7 cellular contexts compared by ENCODE assay signal in the genomic region with DNA sequence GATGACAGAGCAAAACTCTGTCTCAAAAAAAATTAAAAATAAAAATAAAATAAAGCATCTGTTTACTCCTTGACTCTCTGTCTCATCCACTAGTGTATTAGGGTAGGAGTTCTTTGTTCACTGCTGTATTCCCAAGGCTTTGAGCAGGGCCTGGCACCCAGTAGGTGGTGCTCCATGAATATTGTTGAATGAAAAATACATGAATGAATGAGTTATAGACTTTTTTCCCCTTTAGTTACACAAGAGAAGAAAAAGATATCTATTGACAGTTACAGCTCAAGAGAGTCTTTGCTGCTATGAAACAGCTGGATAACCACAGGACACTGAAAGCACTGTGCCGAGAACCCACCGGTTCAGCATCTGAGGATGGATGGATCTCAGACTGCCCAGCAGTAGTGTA. TPM values are rescaled to one million over a fixed set of nuclear protein-coding genes. Genes with fewer than 3 reads are reported as not detected.
DNase-seq lines count a peak whose midpoint lies in the region; ATAC-seq and TF ChIP-seq lines count a peak whose summit lies in the region.
"Not testable (repeated sequence)": the region's sequence is repeated elsewhere in the genome, so short reads cannot be mapped to it uniquely, and the experiment has no call there.

No MANE protein-coding gene starts in this region.

- peak overlapping the region; percentile 24 for H3K27ac Mint-ChIP-seq in CD4-positive, alpha-beta T cell
- H3K27ac Mint-ChIP-seq in activated naive CD4-positive, alpha-beta T cell treated with anti-CD3 and anti-CD28 coated beads for 36 hours, result not testable (repeated sequence)
- peak overlapping the region; percentile 22 to 99 for H3K27ac Mint-ChIP-seq in natural killer cell

- in situ Hi-C loops in KBM-7 (cut with MboI; ENCODE audit: low pct_unique_long_range_greater_than_20kb, low sequenced_read_pairs), result loop anchor here (25.0 kb wide), 1 partner anchor 223 kb away; no protein-coding TSS in a partner anchor
- in situ Hi-C loops in SK-MEL-5 (cut with HindIII; ENCODE audit: low pct_unique_long_range_greater_than_20kb, low sequenced_read_pairs), result not testable (repeated sequence)

- not testable (repeated sequence) for H3K27me3 Mint-ChIP-seq in CD4-positive, alpha-beta T cell; activated naive CD4-positive, alpha-beta T cell treated with anti-CD3 and anti-CD28 coated beads for 36 hours (ENCODE audit: low read depth); natural killer cell (ENCODE audit: low read depth in 2 of 2)

- H3K4me3 ChIP-seq in epithelial cell of proximal tubule (ENCODE audit: low read depth, low read length), result not testable (repeated sequence)

- ATAC-seq in CD4-positive, alpha-beta T cell (ENCODE audit: poor library complexity); natural killer cell: not testable (repeated sequence)

- TF ChIP-seq CTCF in CD4-positive, alpha-beta T cell (IDR thresholded peaks at IDR 0.05); natural killer cell (IDR thresholded peaks at IDR 0.05): not testable (repeated sequence)
- TF ChIP-seq CTCF in epithelial cell of proximal tubule (conservative IDR thresholded peaks at IDR 0.05; ENCODE audit: low read depth, low read length), result peak; percentile 18

- H3K36me3 Mint-ChIP-seq in CD4-positive, alpha-beta T cell (ENCODE audit: low read depth); activated naive CD4-positive, alpha-beta T cell treated with anti-CD3 and anti-CD28 coated beads for 36 hours (ENCODE audit: low read depth); natural killer cell: not testable (repeated sequence)

- not testable (repeated sequence) for H3K9me3 Mint-ChIP-seq in CD4-positive, alpha-beta T cell; activated naive CD4-positive, alpha-beta T cell treated with anti-CD3 and anti-CD28 coated beads for 36 hours; natural killer cell

- intact Hi-C loops in CD4-positive, alpha-beta T cell (cut with DNase I, micrococcal nuclease), result loop anchor here in 1 of 2 experiments (2.0 to 10.0 kb wide), 4 partner anchors 43 to 187 kb away; no protein-coding TSS in a partner anchor
- intact Hi-C loops in activated naive CD4-positive, alpha-beta T cell treated with anti-CD3 and anti-CD28 coated beads for 36 hours (cut with micrococcal nuclease), result loop anchor here (1.0 to 10.0 kb wide), 4 partner anchors 47 to 234 kb away; a partner anchor contains a TSS
- intact Hi-C loops in natural killer cell (cut with micrococcal nuclease), result loop anchor here (5.0 kb wide), 2 partner anchors 42 to 187 kb away; no protein-coding TSS in a partner anchor

- not testable (repeated sequence) for H3K9me3 ChIP-seq in CD4-positive, alpha-beta T cell (ENCODE audit: control insufficient read depth, low read length)

- H3K4me1 Mint-ChIP-seq in CD4-positive, alpha-beta T cell (ENCODE audit: low read depth), result peaks cover 58% of the 10 kb centered on the region
- peaks cover 46% of the 10 kb centered on the region for H3K4me1 Mint-ChIP-seq in activated naive CD4-positive, alpha-beta T cell treated with anti-CD3 and anti-CD28 coated beads for 36 hours (ENCODE audit: low read depth)
- peaks cover 43 to 47% of the 10 kb centered on the region in 2 donors for H3K4me1 Mint-ChIP-seq in natural killer cell

- CTCF ChIA-PET in CD4-positive, alpha-beta T cell (lab: Charles Lee), result interaction anchor here (0.7 to 1.4 kb wide), 3 partner anchors 45 to 138 kb away, joined by 3 to 4 read pairs (median 3); a partner anchor contains a TSS
- CTCF ChIA-PET in activated naive CD4-positive, alpha-beta T cell treated with anti-CD3 and anti-CD28 coated beads for 36 hours (lab: Charles Lee), result interaction anchor here (0.6 to 5.0 kb wide), 12 partner anchors 9 to 176 kb away, joined by 3 to 32 read pairs (median 4); a partner anchor contains a TSS

- POLR2A ChIA-PET in CD4-positive, alpha-beta T cell (lab: Charles Lee), result interaction anchor here (1.1 kb wide), 1 partner anchor 93 kb away, joined by 4 read pairs; a partner anchor contains a TSS

- not testable (repeated sequence) for DNase-seq in CD4-positive, alpha-beta T cell; epithelial cell of proximal tubule (ENCODE audit: low read depth); natural killer cell
- DNase-seq in KBM-7 (peak; percentile 15), MV-4-11 (lab: John Stamatoyannopoulos, UW) (peak; percentile 34), SK-MEL-5 (ENCODE audit: low read depth, low spot score) (peak; percentile 43)
- peak; percentile 45 for DNase-seq in activated naive CD4-positive, alpha-beta T cell treated with anti-CD3 and anti-CD28 coated beads for 36 hours

- not testable (repeated sequence) for H3K4me3 Mint-ChIP-seq in CD4-positive, alpha-beta T cell; activated naive CD4-positive, alpha-beta T cell treated with anti-CD3 and anti-CD28 coated beads for 36 hours; natural killer cell

- not testable (repeated sequence) for H3K27ac ChIP-seq in CD4-positive, alpha-beta T cell (ENCODE audit: low read depth, low read length)

- not testable (repeated sequence) for H3K27me3 ChIP-seq in CD4-positive, alpha-beta T cell (ENCODE audit: control insufficient read depth, insufficient read depth, low read length)

RNA-seq across cellular contexts. Expression of a gene that starts 44.5 kb away (rescaled TPM):
- 1 to 10 TPM; 7.6 to 8.0 TPM for total RNA-seq in CD4-positive, alpha-beta T cell
- total RNA-seq in SK-MEL-5 (2014; rRNA removed; shearing (Covaris generic)), result 3.0 and 4.2 TPM in 2 replicates
- polyA plus RNA-seq in SK-MEL-5 (2015; cell fraction: cytosol; rRNA removed), result 0.65 and 1.0 TPM in 2 replicates
- 7.7 and 10.0 TPM in 2 replicates for polyA plus RNA-seq in SK-MEL-5 (2015; cell fraction: nucleus; rRNA removed)
- 1 to 10 TPM; 8.7 to 9.0 TPM for total RNA-seq in activated naive CD4-positive, alpha-beta T cell treated with anti-CD3 and anti-CD28 coated beads for 36 hours
- 2.5 and 4.0 TPM in 2 replicates for total RNA-seq in epithelial cell of proximal tubule
- 10 to 100 TPM in 2 of 3 donors, 1 to 10 TPM in 1; 7.8 to 22.7 (median 10.5) TPM for total RNA-seq in natural killer cell
